ENCODE assay signal across 9 cellular contexts in genomic region chr12:57182918-57183575, GRCh38. TPM values are rescaled to one million over a fixed set of nuclear protein-coding genes. Genes with fewer than 3 reads are reported as not detected.
DNase-seq lines count a peak whose midpoint lies in the region; ATAC-seq, FAIRE-seq and TF ChIP-seq lines count a peak whose summit lies in the region.
"Had no signal": no experiment of that assay in that cellular context is flagged by ENCODE, and none has a peak within 500 bp of the region (broad histone marks: within the 10 kb centered on the region; RNA-seq: fewer than 3 reads in every experiment).

No MANE protein-coding gene starts in this region.

- peaks cover 5% of the 10 kb centered on the region for H3K4me1 Mint-ChIP-seq in astrocyte (ENCODE audit: low read depth, unreplicated experiment)

- no peak overlapping the region for H3K27ac ChIP-seq in astrocyte (ENCODE audit: low read depth, low read length)

- FAIRE-seq in astrocyte (lab: Jason Lieb, UNC), result peak; percentile 9
- FAIRE-seq: A204.1 had no signal

- DNase-seq in DMS 273 (lab: John Stamatoyannopoulos, UW; ENCODE audit: unreplicated experiment) (peak; percentile 81), DMS 273 treated with DMSO at 0.1 percent for 48 hours (lab: John Stamatoyannopoulos, UW) (no peak), NCI-H1436 (lab: John Stamatoyannopoulos, UW) (peak; percentile 45), T-helper 9 cell (peak; percentile 79), astrocyte (ENCODE audit: low read depth) (peak; percentile 27), iPS DF 19.7 (ENCODE audit: low read depth, low spot score) (peak; percentile 52)
- peak; percentile 88 for DNase-seq in stimulated activated CD4-positive, alpha-beta T cell treated with anti-CD3 and anti-CD28 coated beads, Interleukin-15, amount 100 ng/mL, for 24 hours

- peaks cover 79% of the 10 kb centered on the region for H4K20me1 ChIP-seq in astrocyte (ENCODE audit: insufficient read depth, low read length)

- no peaks in the 10 kb centered on the region for H3K79me2 ChIP-seq in astrocyte (ENCODE audit: insufficient read depth, low read length)

- no peaks in the 10 kb centered on the region for H3K9me3 Mint-ChIP-seq in astrocyte (ENCODE audit: unreplicated experiment)

- H3K4me3 Mint-ChIP-seq in astrocyte (ENCODE audit: unreplicated experiment), result no peak overlapping the region

- peak; percentile 84 for TF ChIP-seq CTCF in astrocyte (IDR thresholded peaks at IDR 0.05; ENCODE audit: insufficient read depth, low read depth, low read length)

- H3K27me3 Mint-ChIP-seq in astrocyte (ENCODE audit: low read depth, unreplicated experiment), result no peaks in the 10 kb centered on the region

- H2AFZ ChIP-seq in astrocyte (ENCODE audit: low read depth, low read length), result no peak overlapping the region

- H3K27me3 ChIP-seq in astrocyte (ENCODE audit: insufficient read depth, low read length), result no peaks in the 10 kb centered on the region

- H3K36me3 Mint-ChIP-seq in astrocyte (ENCODE audit: low read depth, unreplicated experiment), result peaks cover 37% of the 10 kb centered on the region

- no peaks in the 10 kb centered on the region for H3K4me1 ChIP-seq in astrocyte (ENCODE audit: insufficient read depth, low read length)

- peak; percentile 85 for ATAC-seq in HG02798 (IDR thresholded peaks at IDR 0.05; ENCODE audit: poor library complexity, unreplicated experiment)

- peaks cover 39% of the 10 kb centered on the region for H3K36me3 ChIP-seq in astrocyte (ENCODE audit: insufficient read depth, low read length)

- no peak overlapping the region for H3K4me2 ChIP-seq in astrocyte (ENCODE audit: low read length)

- no peaks in the 10 kb centered on the region for H3K9me3 ChIP-seq in astrocyte (ENCODE audit: insufficient read depth, low read depth, low read length)

- H3K4me3 ChIP-seq in astrocyte (ENCODE audit: insufficient read depth, low read depth, low read length), result no peak overlapping the region

- no peak overlapping the region for H3K9ac ChIP-seq in astrocyte (ENCODE audit: low read length)

- no peak overlapping the region for H3K27ac Mint-ChIP-seq in astrocyte (ENCODE audit: unreplicated experiment)

RNA-seq across cellular contexts. Expression of gene NXPH4, which starts 33.5 kb away (rescaled TPM):
- total RNA-seq in astrocyte, result 14.5 and 22.3 TPM in 2 replicates

RNA-seq across cellular contexts. Expression of gene LRP1-AS, which starts 35.6 kb away (rescaled TPM):
- not detected in 2 replicates for total RNA-seq in astrocyte

RNA-seq across cellular contexts. Expression of gene SHMT2, which starts 46.5 kb away (rescaled TPM):
- total RNA-seq in astrocyte, result 197 and 217 TPM in 2 replicates

RNA-seq across cellular contexts. Expression of gene LRP1, which starts 54.8 kb away (rescaled TPM):
- 369 and 397 TPM in 2 replicates for total RNA-seq in astrocyte
